In genomic region chr17:81118308-81119221, GRCh38 we compare ENCODE assay signal across 10 cellular contexts. TPM values are rescaled to one million over a fixed set of nuclear protein-coding genes. Genes with fewer than 3 reads are reported as not detected.
DNase-seq lines count a peak whose midpoint lies in the region; ATAC-seq and TF ChIP-seq lines count a peak whose summit lies in the region.
"Had no signal": no experiment of that assay in that cellular context is flagged by ENCODE, and none has a peak within 500 bp of the region (broad histone marks: within the 10 kb centered on the region; RNA-seq: fewer than 3 reads in every experiment).

No MANE protein-coding gene starts in this region.

- TF ChIP-seq CTCF in Calu3 (IDR thresholded peaks at IDR 0.05; ENCODE audit: unreplicated experiment) (no peak), RWPE1 (conservative IDR thresholded peaks at IDR 0.05; ENCODE audit: low read depth) (no peak), endothelial cell (IDR thresholded peaks at IDR 0.05; ENCODE audit: unreplicated experiment) (no peak), neural progenitor cell (IDR thresholded peaks at IDR 0.05) (no peak)

- peaks cover 14% of the 10 kb centered on the region for H3F3A ChIP-seq in neural progenitor cell (ENCODE audit: low read depth)

- H3K4me2 ChIP-seq in neural progenitor cell = peak overlapping the region; percentile 78

- peak overlapping the region; percentile 85 for H3K27ac Mint-ChIP-seq in Calu3 (ENCODE audit: unreplicated experiment)
- H3K27ac Mint-ChIP-seq in endothelial cell (ENCODE audit: unreplicated experiment) = peak overlapping the region; percentile 42
- peak overlapping the region; percentile 19 for H3K27ac Mint-ChIP-seq in neural progenitor cell

- CTCF ChIA-PET in Calu3 (lab: Charles Lee) = no interaction called here
- CTCF ChIA-PET in RWPE1 (lab: Yijun Ruan, JAX) = interaction anchor here (0.7 kb wide), 1 partner anchor 71 kb away, joined by 3 read pairs; no protein-coding TSS in a partner anchor

- H3K27me3 Mint-ChIP-seq in Calu3 (ENCODE audit: unreplicated experiment) (no peaks in the 10 kb centered on the region), endothelial cell (ENCODE audit: unreplicated experiment) (peaks cover 10% of the 10 kb centered on the region), neural progenitor cell (ENCODE audit: insufficient read depth, low read depth) (peaks cover 7% of the 10 kb centered on the region)

- no peaks in the 10 kb centered on the region for H3K9me3 Mint-ChIP-seq in Calu3 (ENCODE audit: low read depth, unreplicated experiment)
- H3K9me3 Mint-ChIP-seq in endothelial cell (ENCODE audit: unreplicated experiment) = no peaks in the 10 kb centered on the region
- no peaks in the 10 kb centered on the region for H3K9me3 Mint-ChIP-seq in neural progenitor cell

- H3K9ac ChIP-seq in neural progenitor cell = no peak overlapping the region

- H3K4me3 Mint-ChIP-seq in Calu3 (ENCODE audit: low read depth, unreplicated experiment) = peak overlapping the region; percentile 66
- no peak overlapping the region for H3K4me3 Mint-ChIP-seq in endothelial cell (ENCODE audit: unreplicated experiment)
- H3K4me3 Mint-ChIP-seq in neural progenitor cell = peak overlapping the region; percentile 62

- POLR2A ChIA-PET in RWPE1 (lab: Yijun Ruan, JAX; ENCODE audit: low non-redundant PET) = no interaction called here

- DNase-seq in Calu3 (no peak), RWPE1 (ENCODE audit: low spot score) (no peak), endothelial cell (ENCODE audit: low spot score) (no peak), neural progenitor cell (ENCODE audit: low spot score) (no peak), sciatic nerve (ENCODE audit: low spot score) (no peak), NCI-H187 (lab: John Stamatoyannopoulos, UW) (no peak), T1000 (lab: John Stamatoyannopoulos, UW) (no peak)
- no peak for DNase-seq in activated CD8-positive, alpha-beta memory T cell treated with anti-CD3 and anti-CD28 coated beads, Interleukin-2, amount 50 U/mL, for 48 hours

- H3K4me1 Mint-ChIP-seq in Calu3 (ENCODE audit: low read depth, unreplicated experiment) (no peaks in the 10 kb centered on the region), endothelial cell (ENCODE audit: unreplicated experiment) (peaks cover 5% of the 10 kb centered on the region), neural progenitor cell (peaks cover 10% of the 10 kb centered on the region)

- peaks cover 7% of the 10 kb centered on the region for H3K4me1 ChIP-seq in neural progenitor cell

- no peak for ATAC-seq in sciatic nerve
- ATAC-seq: Right ventricle myocardium inferior had no signal

- no peak overlapping the region for H2AFZ ChIP-seq in neural progenitor cell (replicated peaks)

- no peaks in the 10 kb centered on the region for H3K79me2 ChIP-seq in neural progenitor cell (ENCODE audit: low read depth)

- H3K36me3 Mint-ChIP-seq in Calu3 (ENCODE audit: insufficient read depth, unreplicated experiment) (peaks cover 18% of the 10 kb centered on the region), endothelial cell (ENCODE audit: low read depth, unreplicated experiment) (no peaks in the 10 kb centered on the region), neural progenitor cell (peaks cover 2% of the 10 kb centered on the region)

- intact Hi-C loops in Calu3 (cut with micrococcal nuclease; ENCODE audit: unreplicated experiment) = no loop called here
- intact Hi-C loops in sciatic nerve (cut with DNase I) = no loop called here

- peaks cover 14% of the 10 kb centered on the region for H3K27me3 ChIP-seq in neural progenitor cell
- H3K27me3 ChIP-seq: adrenal gland had no signal

- no peak overlapping the region for H3K4me3 ChIP-seq in neural progenitor cell

- BruUV-seq in Calu3 (replicated peaks; lab: Mats Ljungman, UMichigan) = no TSS peak

- H3K9me3 ChIP-seq in neural progenitor cell (ENCODE audit: low read depth) = no peaks in the 10 kb centered on the region
- H3K9me3 ChIP-seq: adrenal gland had no signal

- peak overlapping the region; percentile 80 for H3K27ac ChIP-seq in RWPE1
- H3K27ac ChIP-seq in neural progenitor cell = no peak overlapping the region

- H3K36me3 ChIP-seq in neural progenitor cell = no peaks in the 10 kb centered on the region
- H3K36me3 ChIP-seq: adrenal gland had no signal

- peaks cover 8% of the 10 kb centered on the region for H4K20me1 ChIP-seq in neural progenitor cell (ENCODE audit: low read depth)

RNA-seq across cellular contexts. Expression of gene PVALEF, which starts 46.7 kb away (rescaled TPM):
- total RNA-seq in Calu3 (2022) (not detected in 2 replicates), endothelial cell (ENCODE audit: unreplicated experiment) (not detected), neural progenitor cell (ENCODE audit: low replicate concordance) (not detected in 2 replicates), sciatic nerve (not detected)
- total RNA-seq: adrenal gland, Right ventricle myocardium inferior had no signal

RNA-seq across cellular contexts. Expression of gene AATK, which starts 47.5 kb away (rescaled TPM):
- total RNA-seq in Calu3 (2022) (0.71 TPM in 1 of 2 replicates, not detected in the other), endothelial cell (ENCODE audit: unreplicated experiment) (7.7 TPM), neural progenitor cell (ENCODE audit: low replicate concordance) (0.32 and 4.4 TPM in 2 replicates), sciatic nerve (440 TPM)

Comparison
In these comparisons a context has a peak if more than half of its experiments do, and no peak if none do; other contexts are left out.
1. H3K27ac Mint-ChIP-seq: peak in every context shown above with its lines; median percentile 85 in Calu3; 42 in endothelial cell; 19 in neural progenitor cell.
2. RNA of gene AATK, which starts 47.5 kb away (total RNA-seq): 440 TPM in sciatic nerve (single experiment); 7.7 TPM in endothelial cell (single experiment), 0.32 to 4.4 TPM in neural progenitor cell and 0.71 TPM in Calu3; every median in the first group is over 10 times any median in the second.